In genomic region chr7:88942815-88943501, GRCh38 we compare ENCODE assay signal across 29 cellular contexts.
"Had no signal": no experiment of that assay in that cellular context is flagged by ENCODE, and none has a peak within 500 bp of the region (broad histone marks: within the 10 kb centered on the region; RNA-seq: fewer than 3 reads in every experiment).

No MANE protein-coding gene starts in this region.

- H3K27ac Mint-ChIP-seq: immature natural killer cell; naive thymus-derived CD8-positive, alpha-beta T cell; nephron; stimulated activated memory B cell treated with anti-CD40 and anti-IgM and Interleukin-4, amounts not matched to agents 10 μg/mL and 1 μg/mL and 100 μg/mL, for 72 hours; stimulated activated naive CD8-positive, alpha-beta T cell treated with anti-CD3 and anti-CD28 coated beads, Interleukin-15, amount 100 ng/mL, for 72 hours; type B pancreatic cell had no signal

- H3K9ac ChIP-seq: parathyroid adenoma had no signal

- H3K4me3 ChIP-seq: left lung, lower lobe of right lung, psoas muscle, right atrium auricular region, right lobe of liver, smooth muscle cell, tibial nerve, uterus had no signal

- H3K4me1 Mint-ChIP-seq: immature natural killer cell; naive thymus-derived CD8-positive, alpha-beta T cell; nephron; neural crest cell; stimulated activated memory B cell treated with anti-CD40 and anti-IgM and Interleukin-4, amounts not matched to agents 10 μg/mL and 1 μg/mL and 100 μg/mL, for 72 hours; stimulated activated naive CD8-positive, alpha-beta T cell treated with anti-CD3 and anti-CD28 coated beads, Interleukin-15, amount 100 ng/mL, for 72 hours had no signal

- H3K4me2 ChIP-seq: smooth muscle cell had no signal

- H3K36me3 ChIP-seq: left lung, lower lobe of right lung, neutrophil, right atrium auricular region, right lobe of liver, tibial nerve, uterus had no signal

- H3K27ac ChIP-seq: left lung, lower lobe of right lung, neutrophil, parathyroid adenoma, psoas muscle, right atrium auricular region, right lobe of liver, tibial nerve, uterus had no signal

- H3K27me3 Mint-ChIP-seq: naive thymus-derived CD8-positive, alpha-beta T cell; stimulated activated memory B cell treated with anti-CD40 and anti-IgM and Interleukin-4, amounts not matched to agents 10 μg/mL and 1 μg/mL and 100 μg/mL, for 72 hours; stimulated activated naive CD8-positive, alpha-beta T cell treated with anti-CD3 and anti-CD28 coated beads, Interleukin-15, amount 100 ng/mL, for 72 hours; type B pancreatic cell had no signal

- H2AFZ ChIP-seq: parathyroid adenoma had no signal

- H3K9me3 Mint-ChIP-seq: type B pancreatic cell had no signal

- H3K9me3 ChIP-seq: neutrophil, psoas muscle, right atrium auricular region, right lobe of liver, uterus had no signal

- ATAC-seq: left colon; left lung; lower lobe of right lung; naive thymus-derived CD8-positive, alpha-beta T cell; psoas muscle; right lobe of liver; stimulated activated memory B cell treated with anti-CD40 and anti-IgM and Interleukin-4, amounts not matched to agents 10 μg/mL and 1 μg/mL and 100 μg/mL, for 72 hours; stimulated activated naive CD8-positive, alpha-beta T cell treated with anti-CD3 and anti-CD28 coated beads, Interleukin-15, amount 100 ng/mL, for 72 hours had no signal

- H3K36me3 Mint-ChIP-seq: immature natural killer cell; naive thymus-derived CD8-positive, alpha-beta T cell; stimulated activated memory B cell treated with anti-CD40 and anti-IgM and Interleukin-4, amounts not matched to agents 10 μg/mL and 1 μg/mL and 100 μg/mL, for 72 hours; type B pancreatic cell had no signal

- DNase-seq: hippocampal formation; immature natural killer cell; kidney; left colon; left lung; lower lobe of right lung; mammary epithelial cell; mesenchymal stem cell; naive thymus-derived CD8-positive, alpha-beta T cell; occipital lobe; psoas muscle; right lobe of liver; stimulated activated CD4-positive, alpha-beta T cell treated with anti-CD3 and anti-CD28 coated beads, Interleukin-1b, Interleukin-23, amount 100 ng/mL, for 48 hours; stimulated activated CD4-positive, alpha-beta T cell treated with anti-CD3 and anti-CD28 coated beads, Interleukin-2, amount 100 ng/mL, for 48 hours; stimulated activated CD4-positive, alpha-beta T cell treated with anti-CD3 and anti-CD28 coated beads, Interleukin-4, amount 100 ng/mL, for 4 hours; stimulated activated CD8-positive, alpha-beta memory T cell treated with anti-CD3 and anti-CD28 coated beads, Interleukin-4, amount 100 ng/mL, for 48 hours; stimulated activated naive CD4-positive, alpha-beta T cell treated with Interleukin-2 at 50 U/mL for 16 hours; stimulated activated naive CD8-positive, alpha-beta T cell treated with anti-CD3 and anti-CD28 coated beads, Interleukin-15, amount 100 ng/mL, for 72 hours; substantia nigra; uterus had no signal

- H3K4me3 Mint-ChIP-seq: immature natural killer cell; naive thymus-derived CD8-positive, alpha-beta T cell; nephron; neural crest cell; stimulated activated memory B cell treated with anti-CD40 and anti-IgM and Interleukin-4, amounts not matched to agents 10 μg/mL and 1 μg/mL and 100 μg/mL, for 72 hours; stimulated activated naive CD8-positive, alpha-beta T cell treated with anti-CD3 and anti-CD28 coated beads, Interleukin-15, amount 100 ng/mL, for 72 hours; type B pancreatic cell had no signal

- H3K4me1 ChIP-seq: left lung, lower lobe of right lung, parathyroid adenoma, psoas muscle, right atrium auricular region, right lobe of liver, tibial nerve, uterus had no signal

- H3K27me3 ChIP-seq: left lung, neutrophil, right atrium auricular region, right lobe of liver, tibial nerve, uterus had no signal

- H3K79me2 ChIP-seq: parathyroid adenoma had no signal
